34 cellular contexts compared by ENCODE assay signal in genomic region chr6:150213301-150213700, GRCh38.
"Had no signal": no experiment of that assay in that cellular context is flagged by ENCODE, and none has a peak within 500 bp of the region (broad histone marks: within the 10 kb centered on the region; RNA-seq: fewer than 3 reads in every experiment).

No MANE protein-coding gene starts in this region.

- FAIRE-seq: endometrium, endothelial cell of umbilical vein, frontal cortex had no signal

- H3K27ac ChIP-seq: adrenal gland, breast epithelium, cardiac muscle cell, colonic mucosa, epithelial cell of prostate, esophagus squamous epithelium, WERI-Rb-1 had no signal

- DNase-seq: activated B cell treated with CpG ODN at 0.5 μM for 24 hours; activated CD4-positive, alpha-beta T cell treated with anti-CD3 and anti-CD28 coated beads for 48 hours; activated CD4-positive, alpha-beta T cell treated with anti-CD3 and anti-CD28 coated beads, Interleukin-2, amount 50 U/mL, for 1 hour; activated CD4-positive, alpha-beta T cell treated with anti-CD3 and anti-CD28 coated beads, Interleukin-2, amount 50 U/mL, for 48 hours; activated CD8-positive, alpha-beta memory T cell treated with anti-CD3 and anti-CD28 coated beads for 24 hours; activated CD8-positive, alpha-beta T cell treated with anti-CD3 and anti-CD28 coated beads for 36 hours; activated effector memory CD4-positive, alpha-beta T cell treated with anti-CD3 and anti-CD28 coated beads, Interleukin-2, amount 50 U/mL, for 16 hours; activated naive CD4-positive, alpha-beta T cell treated with anti-CD3 and anti-CD28 coated beads for 36 hours; activated naive CD8-positive, alpha-beta T cell treated with anti-CD3 and anti-CD28 coated beads for 36 hours; activated naive CD8-positive, alpha-beta T cell treated with anti-CD3 and anti-CD28 coated beads, Interleukin-2, amount 50 U/mL, for 24 hours; activated T-cell treated with anti-CD3 and anti-CD28 coated beads, Interleukin-2, amount 50 U/mL, for 4 hours; adrenal gland; amygdala; aorta; central memory CD4-positive, alpha-beta T cell; cerebellar nuclear complex; colonic mucosa; effector CD8-positive, alpha-beta T cell; esophagus squamous epithelium; head of caudate nucleus; T-helper 17 cell; T1000; WERI-Rb-1 had no signal

- H3K36me3 Mint-ChIP-seq: activated naive CD4-positive, alpha-beta T cell treated with anti-CD3 and anti-CD28 coated beads, Interleukin-2, amount 50 U/mL, for 24 hours; activated naive CD8-positive, alpha-beta T cell treated with anti-CD3 and anti-CD28 coated beads for 36 hours had no signal

- ATAC-seq: activated CD4-positive, CD25-positive, alpha-beta regulatory T cell treated with anti-CD3 and anti-CD28 coated beads, Interleukin-2, amount 50 U/mL, for 24 hours; activated CD8-positive, alpha-beta T cell treated with anti-CD3 and anti-CD28 coated beads for 36 hours; activated naive CD8-positive, alpha-beta T cell treated with anti-CD3 and anti-CD28 coated beads, Interleukin-2, amount 50 U/mL, for 24 hours; activated T-cell treated with anti-CD3 and anti-CD28 coated beads, Interleukin-2, amount 50 U/mL, for 4 hours; activated T-helper 17 cell treated with anti-CD3 and anti-CD28 coated beads, Interleukin-2, amount 50 U/mL, for 72 hours; T-helper 17 cell had no signal

- H3K4me1 ChIP-seq: adrenal gland, breast epithelium, colonic mucosa had no signal

- H3K4me3 Mint-ChIP-seq: activated B cell treated with CpG ODN at 0.5 μM for 24 hours; activated CD8-positive, alpha-beta T cell treated with anti-CD3 and anti-CD28 coated beads for 36 hours; activated naive CD4-positive, alpha-beta T cell treated with anti-CD3 and anti-CD28 coated beads for 36 hours; activated naive CD4-positive, alpha-beta T cell treated with anti-CD3 and anti-CD28 coated beads, Interleukin-2, amount 50 U/mL, for 24 hours; activated naive CD8-positive, alpha-beta T cell treated with anti-CD3 and anti-CD28 coated beads for 36 hours; activated naive CD8-positive, alpha-beta T cell treated with anti-CD3 and anti-CD28 coated beads, Interleukin-2, amount 50 U/mL, for 24 hours; activated T-cell treated with anti-CD3 and anti-CD28 coated beads, Interleukin-2, amount 50 U/mL, for 4 hours; activated T-helper 17 cell treated with anti-CD3 and anti-CD28 coated beads, Interleukin-2, amount 50 U/mL, for 72 hours; brain; T-helper 17 cell; T-helper 2 cell treated with Interferon-gamma antibody and Interleukin-4, amounts not matched to agents 5 μg/mL and 100 μg/mL, for 36 hours had no signal

- H3K27me3 ChIP-seq: adrenal gland, breast epithelium, cardiac muscle cell, colonic mucosa had no signal

- H3K4me3 ChIP-seq: adrenal gland, breast epithelium, cardiac muscle cell, colonic mucosa, esophagus squamous epithelium had no signal

- H3K4me1 Mint-ChIP-seq: activated naive CD4-positive, alpha-beta T cell treated with anti-CD3 and anti-CD28 coated beads, Interleukin-2, amount 50 U/mL, for 24 hours; activated T-helper 17 cell treated with anti-CD3 and anti-CD28 coated beads, Interleukin-2, amount 50 U/mL, for 72 hours; T-helper 17 cell had no signal

- H3K27ac Mint-ChIP-seq: activated B cell treated with CpG ODN at 0.5 μM for 24 hours; activated CD8-positive, alpha-beta T cell treated with anti-CD3 and anti-CD28 coated beads for 36 hours; activated naive CD4-positive, alpha-beta T cell treated with anti-CD3 and anti-CD28 coated beads for 36 hours; activated naive CD4-positive, alpha-beta T cell treated with anti-CD3 and anti-CD28 coated beads, Interleukin-2, amount 50 U/mL, for 24 hours; activated naive CD8-positive, alpha-beta T cell treated with anti-CD3 and anti-CD28 coated beads for 36 hours; activated naive CD8-positive, alpha-beta T cell treated with anti-CD3 and anti-CD28 coated beads, Interleukin-2, amount 50 U/mL, for 24 hours; activated T-helper 17 cell treated with anti-CD3 and anti-CD28 coated beads, Interleukin-2, amount 50 U/mL, for 72 hours; T-helper 17 cell; T-helper 2 cell treated with Interferon-gamma antibody and Interleukin-4, amounts not matched to agents 5 μg/mL and 100 μg/mL, for 36 hours had no signal

- H3K36me3 ChIP-seq: adrenal gland, breast epithelium, colonic mucosa, esophagus squamous epithelium, WERI-Rb-1 had no signal

- H3K27me3 Mint-ChIP-seq: activated B cell treated with CpG ODN at 0.5 μM for 24 hours had no signal

- H3K9me3 Mint-ChIP-seq: activated B cell treated with CpG ODN at 0.5 μM for 24 hours; activated CD8-positive, alpha-beta T cell treated with anti-CD3 and anti-CD28 coated beads for 36 hours; activated naive CD4-positive, alpha-beta T cell treated with anti-CD3 and anti-CD28 coated beads for 36 hours; activated naive CD4-positive, alpha-beta T cell treated with anti-CD3 and anti-CD28 coated beads, Interleukin-2, amount 50 U/mL, for 24 hours; activated naive CD8-positive, alpha-beta T cell treated with anti-CD3 and anti-CD28 coated beads for 36 hours; activated naive CD8-positive, alpha-beta T cell treated with anti-CD3 and anti-CD28 coated beads, Interleukin-2, amount 50 U/mL, for 24 hours; activated T-cell treated with anti-CD3 and anti-CD28 coated beads, Interleukin-2, amount 50 U/mL, for 4 hours; activated T-helper 17 cell treated with anti-CD3 and anti-CD28 coated beads, Interleukin-2, amount 50 U/mL, for 72 hours; T-helper 2 cell treated with Interferon-gamma antibody and Interleukin-4, amounts not matched to agents 5 μg/mL and 100 μg/mL, for 36 hours had no signal

- H3K9me3 ChIP-seq: adrenal gland, breast epithelium, colonic mucosa, esophagus squamous epithelium had no signal
